Comparison of ENCODE assay signal across 29 cellular contexts in genomic region chr1:18134324-18135046, GRCh38. TPM values are rescaled to one million over a fixed set of nuclear protein-coding genes. Genes with fewer than 3 reads are reported as not detected.
DNase-seq lines count a peak whose midpoint lies in the region; ATAC-seq and TF ChIP-seq lines count a peak whose summit lies in the region.
"Had no signal": no experiment of that assay in that cellular context is flagged by ENCODE, and none has a peak within 500 bp of the region (broad histone marks: within the 10 kb centered on the region; RNA-seq: fewer than 3 reads in every experiment).

No MANE protein-coding gene starts in this region.

- WGBS in SK-N-SH (ENCODE audit: low lambda C conversion rate): 15% methylated on average over 6 of the region's 6 CpGs
- WGBS in right lobe of liver (ENCODE audit: insufficient coverage, low coverage, low lambda C conversion rate, missing lambda C conversion rate): 20% methylated on average over 1 of the region's 6 CpGs

- POLR2A ChIA-PET in SK-N-SH (lab: Yijun Ruan, JAX): interaction anchor here (0.9 to 1.6 kb wide), 3 partner anchors 25 to 200 kb away, joined by 5 to 6 read pairs (median 6); no protein-coding TSS in a partner anchor

- H3K27ac ChIP-seq in SK-N-SH (ENCODE audit: low read depth in 2 of 2, low read length in 1 of 2): peak overlapping the region in 1 of 2 experiments; percentile 98; a peak in 2 of 4 replicates
- no peak overlapping the region for H3K27ac ChIP-seq in right lobe of liver
- H3K27ac ChIP-seq: ascending aorta, BLaER1, HL-60, psoas muscle, upper lobe of left lung had no signal

- H3K4me1 ChIP-seq in SK-N-SH (ENCODE audit: control insufficient read depth in 1 of 2, insufficient read depth in 2 of 2, low read depth in 1 of 2, low read length in 1 of 2): peaks cover 0 to 53% of the 10 kb centered on the region in 2 experiments; a peak in 2 of 4 replicates
- no peaks in the 10 kb centered on the region for H3K4me1 ChIP-seq in right lobe of liver
- H3K4me1 ChIP-seq: ascending aorta, psoas muscle, upper lobe of left lung had no signal

- DNase-seq in NCI-H1105 treated with DMSO at 0.1 percent for 48 hours (lab: John Stamatoyannopoulos, UW): peak; percentile 38
- no peak for DNase-seq in NCI-H1105 (lab: John Stamatoyannopoulos, UW)
- peak; percentile 68 for DNase-seq in NCI-H187 treated with DMSO at 0.1 percent for 48 hours (lab: John Stamatoyannopoulos, UW)
- DNase-seq in SK-N-SH: peak; percentile 77
- DNase-seq in right lobe of liver: no peak
- DNase-seq: 8988T; activated CD4-positive, alpha-beta memory T cell treated with anti-CD3 and anti-CD28 coated beads, Interleukin-2, amount 10 ng/mL, durations not matched to agents 7 days and 5 days; activated naive CD4-positive, alpha-beta T cell treated with anti-CD3 and anti-CD28 coated beads, Interleukin-2, amount 50 U/mL, for 16 hours; activated T-cell treated with anti-CD3 and anti-CD28 coated beads, Interleukin-2, amount 50 U/mL, for 4 hours; DMS79; effector memory CD4-positive, alpha-beta T cell; left ventricle myocardium superior; NCI-H2171 treated with DMSO at 0.1 percent for 48 hours; psoas muscle; SIG-M5; stimulated activated CD4-positive, alpha-beta T cell treated with anti-CD3 and anti-CD28 coated beads, Interleukin-4, amount 100 ng/mL, for 4 hours; upper lobe of left lung had no signal

- CTCF ChIA-PET in SK-N-SH (lab: Yijun Ruan, JAX): interaction anchor here (0.6 to 1.7 kb wide), 8 partner anchors 15 to 441 kb away, joined by 3 to 8 read pairs (median 3); partner anchors contain the start of gene IGSF21

- H3K79me2 ChIP-seq in SK-N-SH (ENCODE audit: insufficient read depth): no peaks in the 10 kb centered on the region

- ATAC-seq in right lobe of liver: peak in 3 of 4 donors; percentile 15 to 76 (median 28)
- ATAC-seq in HG03521 (IDR thresholded peaks at IDR 0.05; ENCODE audit: unreplicated experiment): no peak
- no peak for ATAC-seq in GM21529 (IDR thresholded peaks at IDR 0.05; ENCODE audit: unreplicated experiment)
- no peak for ATAC-seq in GM19455 (IDR thresholded peaks at IDR 0.05; ENCODE audit: unreplicated experiment)
- ATAC-seq: activated T-cell treated with anti-CD3 and anti-CD28 coated beads, Interleukin-2, amount 50 U/mL, for 4 hours; HCT116; left ventricle myocardium superior; psoas muscle; WTC11 had no signal

- H3K9ac ChIP-seq in SK-N-SH: no peak overlapping the region
- H3K9ac ChIP-seq: BLaER1 had no signal

- H3K27me3 ChIP-seq in SK-N-SH (ENCODE audit: insufficient read depth) (no peaks in the 10 kb centered on the region), right lobe of liver (no peaks in the 10 kb centered on the region)
- H3K27me3 ChIP-seq: ascending aorta, BLaER1, upper lobe of left lung had no signal

- H2AFZ ChIP-seq in SK-N-SH (ENCODE audit: low read depth): no peak overlapping the region

- no peak for TF ChIP-seq POLR2A in right lobe of liver (IDR thresholded peaks at IDR 0.05)

- TF ChIP-seq CTCF in SK-N-SH (IDR thresholded peaks at IDR 0.05) (no peak), right lobe of liver (IDR thresholded peaks at IDR 0.05) (no peak)

- no peaks in the 10 kb centered on the region for H4K20me1 ChIP-seq in SK-N-SH (ENCODE audit: insufficient read depth)
- H4K20me1 ChIP-seq: BLaER1 had no signal

- H3K4me3 ChIP-seq in SK-N-SH (ENCODE audit: low read depth in 2 of 2, low read length in 1 of 2) (no peak overlapping the region), right lobe of liver (no peak overlapping the region)
- H3K4me3 ChIP-seq: ascending aorta, BLaER1, psoas muscle, smooth muscle cell, upper lobe of left lung had no signal

- intact Hi-C loops in right lobe of liver (cut with DNase I): no loop called here

- no peak overlapping the region for H3K4me2 ChIP-seq in SK-N-SH
- H3K4me2 ChIP-seq: BLaER1, smooth muscle cell had no signal

- peak; percentile 43 for TF ChIP-seq RAD21 in SK-N-SH (IDR thresholded peaks at IDR 0.05; ENCODE audit: low read length)

- peak in 1 of 2 experiments; percentile 97; a peak in 2 of 4 replicates for TF ChIP-seq EP300 in SK-N-SH (IDR thresholded peaks at IDR 0.05; ENCODE audit: borderline replicate concordance in 1 of 2, low read depth in 1 of 2, low read length in 1 of 2)

- H3F3A ChIP-seq in SK-N-SH (replicated peaks; ENCODE audit: insufficient read depth): no peaks in the 10 kb centered on the region

- no peaks in the 10 kb centered on the region for H3K9me2 ChIP-seq in SK-N-SH

- H3K9me3 ChIP-seq in SK-N-SH: no peaks in the 10 kb centered on the region
- no peaks in the 10 kb centered on the region for H3K9me3 ChIP-seq in right lobe of liver
- H3K9me3 ChIP-seq: ascending aorta, BLaER1, psoas muscle, upper lobe of left lung had no signal

- H3K36me3 ChIP-seq in SK-N-SH (replicated peaks in 1 of 2; ENCODE audit: control insufficient read depth in 1 of 2, insufficient read depth in 2 of 2, low read length in 1 of 2) (no peaks in the 10 kb centered on the region), right lobe of liver (no peaks in the 10 kb centered on the region)
- H3K36me3 ChIP-seq: ascending aorta, BLaER1, upper lobe of left lung had no signal

TF ChIP-seq in SK-N-SH, 30 proteins besides CTCF, POLR2A, EP300 and RAD21 (continues in another document):
- peak; percentile 93 for TF ChIP-seq RCOR1 (IDR thresholded peaks at IDR 0.05; ENCODE audit: low read length)
- no peak for TF ChIP-seq YY1 (IDR thresholded peaks at IDR 0.05; ENCODE audit: low read depth)
- 0 out of 2 replicates have a peak, but pooled peaks have one; percentile 22 for TF ChIP-seq POLR2AphosphoS5 (IDR thresholded peaks at IDR 0.05; ENCODE audit: low read depth, low read length)
- TF ChIP-seq ZBTB33 (IDR thresholded peaks at IDR 0.05; ENCODE audit: borderline replicate concordance, low read depth): no peak
- peak; percentile 57; the same call in 1 of the 2 replicates for TF ChIP-seq MXI1 (IDR thresholded peaks at IDR 0.05; ENCODE audit: low read depth, low read length)
- TF ChIP-seq TCF12 (IDR thresholded peaks at IDR 0.05): peak; percentile 46; the same call in 1 of the 2 replicates
- TF ChIP-seq CHD2 (IDR thresholded peaks at IDR 0.05; ENCODE audit: low read length, partially characterized antibody): peak; percentile 87
- TF ChIP-seq, protein P1, sequence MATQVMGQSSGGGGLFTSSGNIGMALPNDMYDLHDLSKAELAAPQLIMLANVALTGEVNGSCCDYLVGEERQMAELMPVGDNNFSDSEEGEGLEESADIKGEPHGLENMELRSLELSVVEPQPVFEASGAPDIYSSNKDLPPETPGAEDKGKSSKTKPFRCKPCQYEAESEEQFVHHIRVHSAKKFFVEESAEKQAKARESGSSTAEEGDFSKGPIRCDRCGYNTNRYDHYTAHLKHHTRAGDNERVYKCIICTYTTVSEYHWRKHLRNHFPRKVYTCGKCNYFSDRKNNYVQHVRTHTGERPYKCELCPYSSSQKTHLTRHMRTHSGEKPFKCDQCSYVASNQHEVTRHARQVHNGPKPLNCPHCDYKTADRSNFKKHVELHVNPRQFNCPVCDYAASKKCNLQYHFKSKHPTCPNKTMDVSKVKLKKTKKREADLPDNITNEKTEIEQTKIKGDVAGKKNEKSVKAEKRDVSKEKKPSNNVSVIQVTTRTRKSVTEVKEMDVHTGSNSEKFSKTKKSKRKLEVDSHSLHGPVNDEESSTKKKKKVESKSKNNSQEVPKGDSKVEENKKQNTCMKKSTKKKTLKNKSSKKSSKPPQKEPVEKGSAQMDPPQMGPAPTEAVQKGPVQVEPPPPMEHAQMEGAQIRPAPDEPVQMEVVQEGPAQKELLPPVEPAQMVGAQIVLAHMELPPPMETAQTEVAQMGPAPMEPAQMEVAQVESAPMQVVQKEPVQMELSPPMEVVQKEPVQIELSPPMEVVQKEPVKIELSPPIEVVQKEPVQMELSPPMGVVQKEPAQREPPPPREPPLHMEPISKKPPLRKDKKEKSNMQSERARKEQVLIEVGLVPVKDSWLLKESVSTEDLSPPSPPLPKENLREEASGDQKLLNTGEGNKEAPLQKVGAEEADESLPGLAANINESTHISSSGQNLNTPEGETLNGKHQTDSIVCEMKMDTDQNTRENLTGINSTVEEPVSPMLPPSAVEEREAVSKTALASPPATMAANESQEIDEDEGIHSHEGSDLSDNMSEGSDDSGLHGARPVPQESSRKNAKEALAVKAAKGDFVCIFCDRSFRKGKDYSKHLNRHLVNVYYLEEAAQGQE (IDR thresholded peaks at IDR 0.05; ENCODE audit: low read depth, low read length): no peak
- TF ChIP-seq EZH2phosphoT487 (IDR thresholded peaks at IDR 0.05; ENCODE audit: borderline replicate concordance, low read depth): no peak
- no peak for TF ChIP-seq FOSL2 (IDR thresholded peaks at IDR 0.05; ENCODE audit: borderline replicate concordance, low read depth)
- peak; percentile 32; the same call in 1 of the 2 replicates for TF ChIP-seq SMC3 (IDR thresholded peaks at IDR 0.05; ENCODE audit: low read depth, low read length)
- TF ChIP-seq FOXJ3 (CRISPR knock-in tag; IDR thresholded peaks at IDR 0.05): peak; percentile 91
- TF ChIP-seq USF1 (IDR thresholded peaks at IDR 0.05; ENCODE audit: borderline replicate concordance, low read depth): no peak
- TF ChIP-seq GATA2 (CRISPR knock-in tag; IDR thresholded peaks at IDR 0.05): peak; percentile 100

RNA-seq across cellular contexts. Expression of gene IGSF21, which starts 26.9 kb away (rescaled TPM):
- polyA plus RNA-seq in SK-N-SH (2012; rRNA removed): not detected in 2 replicates
- polyA plus RNA-seq in SK-N-SH (2012; cell fraction: cytosol; rRNA removed): not detected in 2 replicates
- polyA plus RNA-seq in SK-N-SH (2012; cell fraction: nucleus; rRNA removed): not detected in 2 replicates
- total RNA-seq in right lobe of liver: 1 to 10 TPM in 2 of 6 experiments, under 1 TPM in 4; 0.34 to 2.0 (median 0.71) TPM
- total RNA-seq: activated CD4-positive, alpha-beta memory T cell treated with anti-CD3 and anti-CD28 coated beads, Interleukin-2, amount 10 ng/mL, durations not matched to agents 7 days and 5 days; activated T-cell treated with anti-CD3 and anti-CD28 coated beads, Interleukin-2, amount 50 U/mL, for 4 hours; chondrocyte; mononuclear cell; smooth muscle cell had no signal
- polyA plus RNA-seq: IgD-negative memory B cell, smooth muscle cell had no signal

Comparison
In these comparisons a context has a peak if more than half of its experiments do, and no peak if none do; other contexts are left out.
1. DNase-seq: peak in NCI-H1105 treated with DMSO at 0.1 percent for 48 hours (single experiment), NCI-H187 treated with DMSO at 0.1 percent for 48 hours (single experiment) and SK-N-SH (single experiment); none in NCI-H1105 (single experiment) and right lobe of liver (0 of 3).
2. ATAC-seq: peak in right lobe of liver (3 of 4); none in HG03521 (single experiment), GM21529 (single experiment) and GM19455 (single experiment).